In the genomic region with DNA sequence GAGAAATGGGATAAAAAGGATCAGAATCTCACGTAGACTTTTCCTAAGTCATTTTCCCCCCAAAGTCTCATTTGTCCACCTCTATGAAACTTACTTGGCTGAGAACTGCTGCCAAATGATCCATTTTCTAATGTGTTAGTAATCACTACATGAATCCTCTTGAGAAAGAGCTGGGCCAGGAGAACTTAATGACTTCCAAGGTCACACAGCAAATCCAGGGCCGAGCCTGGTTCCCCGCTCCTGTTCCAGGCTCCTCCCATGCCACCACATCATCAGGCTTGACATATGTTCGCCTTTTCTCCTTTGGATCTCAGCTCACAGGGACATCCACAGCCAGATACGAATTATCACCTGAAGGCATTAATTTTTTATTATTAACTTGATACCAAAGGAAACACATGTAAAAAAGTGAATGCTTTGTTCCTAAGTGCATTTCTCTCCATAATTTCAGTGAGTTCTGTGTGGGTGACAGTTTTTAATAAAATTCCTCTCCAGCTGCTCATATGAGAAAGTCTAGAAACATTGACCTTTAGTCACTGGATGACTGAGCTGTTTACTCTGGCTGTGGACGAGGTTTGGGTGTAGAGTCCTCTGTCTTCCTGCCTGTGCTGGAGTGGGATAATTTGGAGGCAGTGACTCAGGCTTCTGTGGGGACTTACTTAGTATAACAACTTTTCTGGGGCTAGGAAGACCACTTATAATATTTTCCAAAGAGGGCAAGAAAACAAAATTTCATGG, we compare ENCODE assay signal across 1 cellular context.
A peak's percentile ranks its signal among the peaks of the same experiment; 100 is the strongest.
TF ChIP-seq lines count a peak whose summit lies in the region.

No MANE protein-coding gene starts in this region.

TF ChIP-seq in HepG2, 621 proteins besides CTCF, POLR2A, EP300 and RAD21 (continued from another document and continues in another):
- TF ChIP-seq, protein P1, sequence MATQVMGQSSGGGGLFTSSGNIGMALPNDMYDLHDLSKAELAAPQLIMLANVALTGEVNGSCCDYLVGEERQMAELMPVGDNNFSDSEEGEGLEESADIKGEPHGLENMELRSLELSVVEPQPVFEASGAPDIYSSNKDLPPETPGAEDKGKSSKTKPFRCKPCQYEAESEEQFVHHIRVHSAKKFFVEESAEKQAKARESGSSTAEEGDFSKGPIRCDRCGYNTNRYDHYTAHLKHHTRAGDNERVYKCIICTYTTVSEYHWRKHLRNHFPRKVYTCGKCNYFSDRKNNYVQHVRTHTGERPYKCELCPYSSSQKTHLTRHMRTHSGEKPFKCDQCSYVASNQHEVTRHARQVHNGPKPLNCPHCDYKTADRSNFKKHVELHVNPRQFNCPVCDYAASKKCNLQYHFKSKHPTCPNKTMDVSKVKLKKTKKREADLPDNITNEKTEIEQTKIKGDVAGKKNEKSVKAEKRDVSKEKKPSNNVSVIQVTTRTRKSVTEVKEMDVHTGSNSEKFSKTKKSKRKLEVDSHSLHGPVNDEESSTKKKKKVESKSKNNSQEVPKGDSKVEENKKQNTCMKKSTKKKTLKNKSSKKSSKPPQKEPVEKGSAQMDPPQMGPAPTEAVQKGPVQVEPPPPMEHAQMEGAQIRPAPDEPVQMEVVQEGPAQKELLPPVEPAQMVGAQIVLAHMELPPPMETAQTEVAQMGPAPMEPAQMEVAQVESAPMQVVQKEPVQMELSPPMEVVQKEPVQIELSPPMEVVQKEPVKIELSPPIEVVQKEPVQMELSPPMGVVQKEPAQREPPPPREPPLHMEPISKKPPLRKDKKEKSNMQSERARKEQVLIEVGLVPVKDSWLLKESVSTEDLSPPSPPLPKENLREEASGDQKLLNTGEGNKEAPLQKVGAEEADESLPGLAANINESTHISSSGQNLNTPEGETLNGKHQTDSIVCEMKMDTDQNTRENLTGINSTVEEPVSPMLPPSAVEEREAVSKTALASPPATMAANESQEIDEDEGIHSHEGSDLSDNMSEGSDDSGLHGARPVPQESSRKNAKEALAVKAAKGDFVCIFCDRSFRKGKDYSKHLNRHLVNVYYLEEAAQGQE (IDR thresholded peaks at IDR 0.05; ENCODE audit: borderline replicate concordance in 1 of 2, low read depth in 1 of 2, low read length in 2 of 2) = no peak
- TF ChIP-seq SMARCC2 (IDR thresholded peaks at IDR 0.05) (no peak), NR2F6 (IDR thresholded peaks at IDR 0.05) (0 out of 2 replicates have a peak, but pooled peaks have one; percentile 56), NR2F6 (CRISPR knock-in tag; IDR thresholded peaks at IDR 0.05) (0 out of 2 replicates have a peak, but pooled peaks have one; percentile 15), MIXL1 (CRISPR knock-in tag; IDR thresholded peaks at IDR 0.05) (peak; percentile 62), ZNF263 (CRISPR knock-in tag; IDR thresholded peaks at IDR 0.05) (peak; percentile 65), ELF3 (CRISPR knock-in tag; IDR thresholded peaks at IDR 0.05) (peak; percentile 13; the same call in 1 of the 2 replicates), ZNF441 (CRISPR knock-in tag; IDR thresholded peaks at IDR 0.05; ENCODE audit: borderline replicate concordance) (peak; percentile 54; the same call in 1 of the 2 replicates), MXD4 (CRISPR knock-in tag; IDR thresholded peaks at IDR 0.05) (no peak), HDAC2 (CRISPR knock-in tag; IDR thresholded peaks at IDR 0.05) (peak; percentile 28; the same call in 1 of the 2 replicates), SOX13 (IDR thresholded peaks at IDR 0.05) (no peak), SOX13 (CRISPR knock-in tag; conservative IDR thresholded peaks at IDR 0.05 in 1 of 2, IDR thresholded peaks at IDR 0.05 in 1 of 2) (0 out of 4 replicates have a peak, but pooled peaks of 1 of the 2 experiments have one; percentile 8), SKI (IDR thresholded peaks at IDR 0.05; ENCODE audit: partially characterized antibody) (peak; percentile 77), HNF4G (IDR thresholded peaks at IDR 0.05; ENCODE audit: borderline replicate concordance, low read depth, low read length) (peak; percentile 87), HNF4G (CRISPR knock-in tag; IDR thresholded peaks at IDR 0.05; ENCODE audit: borderline replicate concordance, low read depth) (peak; percentile 67; the same call in 1 of the 2 replicates), NCOR1 (IDR thresholded peaks at IDR 0.05; ENCODE audit: borderline replicate concordance, low read length) (peak; percentile 42; the same call in 1 of the 2 replicates), ZNF670 (CRISPR knock-in tag; IDR thresholded peaks at IDR 0.05; ENCODE audit: borderline replicate concordance) (peak; percentile 75; the same call in 1 of the 2 replicates), SOX6 (IDR thresholded peaks at IDR 0.05) (no peak), SOX6 (CRISPR knock-in tag; IDR thresholded peaks at IDR 0.05) (0 out of 2 replicates have a peak, but pooled peaks have one; percentile 11), FOSL2 (CRISPR knock-in tag; IDR thresholded peaks at IDR 0.05) (peak; percentile 80), FOXP1 (IDR thresholded peaks at IDR 0.05) (no peak), FOXP1 (CRISPR knock-in tag; IDR thresholded peaks at IDR 0.05) (peak; percentile 41; the same call in 1 of the 2 replicates), NFE2L2 (IDR thresholded peaks at IDR 0.05; ENCODE audit: low read length) (peak; percentile 68), HMGA1 (CRISPR knock-in tag; conservative IDR thresholded peaks at IDR 0.05) (no peak), FOXA3 (CRISPR knock-in tag; IDR thresholded peaks at IDR 0.05) (peak; percentile 85), HNF4A (CRISPR knock-in tag; IDR thresholded peaks at IDR 0.05) (peak; percentile 89), ZNF761 (CRISPR knock-in tag; conservative IDR thresholded peaks at IDR 0.05) (no peak), NR2F1 (CRISPR knock-in tag; IDR thresholded peaks at IDR 0.05) (peak in 1 of 2 experiments; percentile 51; a peak in 1 of 4 replicates)
- TF ChIP-seq, protein P2, sequence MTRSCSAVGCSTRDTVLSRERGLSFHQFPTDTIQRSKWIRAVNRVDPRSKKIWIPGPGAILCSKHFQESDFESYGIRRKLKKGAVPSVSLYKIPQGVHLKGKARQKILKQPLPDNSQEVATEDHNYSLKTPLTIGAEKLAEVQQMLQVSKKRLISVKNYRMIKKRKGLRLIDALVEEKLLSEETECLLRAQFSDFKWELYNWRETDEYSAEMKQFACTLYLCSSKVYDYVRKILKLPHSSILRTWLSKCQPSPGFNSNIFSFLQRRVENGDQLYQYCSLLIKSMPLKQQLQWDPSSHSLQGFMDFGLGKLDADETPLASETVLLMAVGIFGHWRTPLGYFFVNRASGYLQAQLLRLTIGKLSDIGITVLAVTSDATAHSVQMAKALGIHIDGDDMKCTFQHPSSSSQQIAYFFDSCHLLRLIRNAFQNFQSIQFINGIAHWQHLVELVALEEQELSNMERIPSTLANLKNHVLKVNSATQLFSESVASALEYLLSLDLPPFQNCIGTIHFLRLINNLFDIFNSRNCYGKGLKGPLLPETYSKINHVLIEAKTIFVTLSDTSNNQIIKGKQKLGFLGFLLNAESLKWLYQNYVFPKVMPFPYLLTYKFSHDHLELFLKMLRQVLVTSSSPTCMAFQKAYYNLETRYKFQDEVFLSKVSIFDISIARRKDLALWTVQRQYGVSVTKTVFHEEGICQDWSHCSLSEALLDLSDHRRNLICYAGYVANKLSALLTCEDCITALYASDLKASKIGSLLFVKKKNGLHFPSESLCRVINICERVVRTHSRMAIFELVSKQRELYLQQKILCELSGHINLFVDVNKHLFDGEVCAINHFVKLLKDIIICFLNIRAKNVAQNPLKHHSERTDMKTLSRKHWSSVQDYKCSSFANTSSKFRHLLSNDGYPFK (CRISPR knock-in tag; IDR thresholded peaks at IDR 0.05; ENCODE audit: borderline replicate concordance) = no peak
- TF ChIP-seq, protein P3, sequence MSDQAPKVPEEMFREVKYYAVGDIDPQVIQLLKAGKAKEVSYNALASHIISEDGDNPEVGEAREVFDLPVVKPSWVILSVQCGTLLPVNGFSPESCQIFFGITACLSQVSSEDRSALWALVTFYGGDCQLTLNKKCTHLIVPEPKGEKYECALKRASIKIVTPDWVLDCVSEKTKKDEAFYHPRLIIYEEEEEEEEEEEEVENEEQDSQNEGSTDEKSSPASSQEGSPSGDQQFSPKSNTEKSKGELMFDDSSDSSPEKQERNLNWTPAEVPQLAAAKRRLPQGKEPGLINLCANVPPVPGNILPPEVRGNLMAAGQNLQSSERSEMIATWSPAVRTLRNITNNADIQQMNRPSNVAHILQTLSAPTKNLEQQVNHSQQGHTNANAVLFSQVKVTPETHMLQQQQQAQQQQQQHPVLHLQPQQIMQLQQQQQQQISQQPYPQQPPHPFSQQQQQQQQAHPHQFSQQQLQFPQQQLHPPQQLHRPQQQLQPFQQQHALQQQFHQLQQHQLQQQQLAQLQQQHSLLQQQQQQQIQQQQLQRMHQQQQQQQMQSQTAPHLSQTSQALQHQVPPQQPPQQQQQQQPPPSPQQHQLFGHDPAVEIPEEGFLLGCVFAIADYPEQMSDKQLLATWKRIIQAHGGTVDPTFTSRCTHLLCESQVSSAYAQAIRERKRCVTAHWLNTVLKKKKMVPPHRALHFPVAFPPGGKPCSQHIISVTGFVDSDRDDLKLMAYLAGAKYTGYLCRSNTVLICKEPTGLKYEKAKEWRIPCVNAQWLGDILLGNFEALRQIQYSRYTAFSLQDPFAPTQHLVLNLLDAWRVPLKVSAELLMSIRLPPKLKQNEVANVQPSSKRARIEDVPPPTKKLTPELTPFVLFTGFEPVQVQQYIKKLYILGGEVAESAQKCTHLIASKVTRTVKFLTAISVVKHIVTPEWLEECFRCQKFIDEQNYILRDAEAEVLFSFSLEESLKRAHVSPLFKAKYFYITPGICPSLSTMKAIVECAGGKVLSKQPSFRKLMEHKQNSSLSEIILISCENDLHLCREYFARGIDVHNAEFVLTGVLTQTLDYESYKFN (CRISPR knock-in tag; conservative IDR thresholded peaks at IDR 0.05) = peak; percentile 72
- TF ChIP-seq, protein P4, sequence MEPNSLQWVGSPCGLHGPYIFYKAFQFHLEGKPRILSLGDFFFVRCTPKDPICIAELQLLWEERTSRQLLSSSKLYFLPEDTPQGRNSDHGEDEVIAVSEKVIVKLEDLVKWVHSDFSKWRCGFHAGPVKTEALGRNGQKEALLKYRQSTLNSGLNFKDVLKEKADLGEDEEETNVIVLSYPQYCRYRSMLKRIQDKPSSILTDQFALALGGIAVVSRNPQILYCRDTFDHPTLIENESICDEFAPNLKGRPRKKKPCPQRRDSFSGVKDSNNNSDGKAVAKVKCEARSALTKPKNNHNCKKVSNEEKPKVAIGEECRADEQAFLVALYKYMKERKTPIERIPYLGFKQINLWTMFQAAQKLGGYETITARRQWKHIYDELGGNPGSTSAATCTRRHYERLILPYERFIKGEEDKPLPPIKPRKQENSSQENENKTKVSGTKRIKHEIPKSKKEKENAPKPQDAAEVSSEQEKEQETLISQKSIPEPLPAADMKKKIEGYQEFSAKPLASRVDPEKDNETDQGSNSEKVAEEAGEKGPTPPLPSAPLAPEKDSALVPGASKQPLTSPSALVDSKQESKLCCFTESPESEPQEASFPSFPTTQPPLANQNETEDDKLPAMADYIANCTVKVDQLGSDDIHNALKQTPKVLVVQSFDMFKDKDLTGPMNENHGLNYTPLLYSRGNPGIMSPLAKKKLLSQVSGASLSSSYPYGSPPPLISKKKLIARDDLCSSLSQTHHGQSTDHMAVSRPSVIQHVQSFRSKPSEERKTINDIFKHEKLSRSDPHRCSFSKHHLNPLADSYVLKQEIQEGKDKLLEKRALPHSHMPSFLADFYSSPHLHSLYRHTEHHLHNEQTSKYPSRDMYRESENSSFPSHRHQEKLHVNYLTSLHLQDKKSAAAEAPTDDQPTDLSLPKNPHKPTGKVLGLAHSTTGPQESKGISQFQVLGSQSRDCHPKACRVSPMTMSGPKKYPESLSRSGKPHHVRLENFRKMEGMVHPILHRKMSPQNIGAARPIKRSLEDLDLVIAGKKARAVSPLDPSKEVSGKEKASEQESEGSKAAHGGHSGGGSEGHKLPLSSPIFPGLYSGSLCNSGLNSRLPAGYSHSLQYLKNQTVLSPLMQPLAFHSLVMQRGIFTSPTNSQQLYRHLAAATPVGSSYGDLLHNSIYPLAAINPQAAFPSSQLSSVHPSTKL (CRISPR knock-in tag; IDR thresholded peaks at IDR 0.05) = peak; percentile 74
- TF ChIP-seq, protein P5, sequence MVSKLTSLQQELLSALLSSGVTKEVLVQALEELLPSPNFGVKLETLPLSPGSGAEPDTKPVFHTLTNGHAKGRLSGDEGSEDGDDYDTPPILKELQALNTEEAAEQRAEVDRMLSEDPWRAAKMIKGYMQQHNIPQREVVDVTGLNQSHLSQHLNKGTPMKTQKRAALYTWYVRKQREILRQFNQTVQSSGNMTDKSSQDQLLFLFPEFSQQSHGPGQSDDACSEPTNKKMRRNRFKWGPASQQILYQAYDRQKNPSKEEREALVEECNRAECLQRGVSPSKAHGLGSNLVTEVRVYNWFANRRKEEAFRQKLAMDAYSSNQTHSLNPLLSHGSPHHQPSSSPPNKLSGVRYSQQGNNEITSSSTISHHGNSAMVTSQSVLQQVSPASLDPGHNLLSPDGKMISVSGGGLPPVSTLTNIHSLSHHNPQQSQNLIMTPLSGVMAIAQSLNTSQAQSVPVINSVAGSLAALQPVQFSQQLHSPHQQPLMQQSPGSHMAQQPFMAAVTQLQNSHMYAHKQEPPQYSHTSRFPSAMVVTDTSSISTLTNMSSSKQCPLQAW (CRISPR knock-in tag; IDR thresholded peaks at IDR 0.05) = 0 out of 2 replicates have a peak, but pooled peaks have one; percentile 18
- TF ChIP-seq, protein P6, sequence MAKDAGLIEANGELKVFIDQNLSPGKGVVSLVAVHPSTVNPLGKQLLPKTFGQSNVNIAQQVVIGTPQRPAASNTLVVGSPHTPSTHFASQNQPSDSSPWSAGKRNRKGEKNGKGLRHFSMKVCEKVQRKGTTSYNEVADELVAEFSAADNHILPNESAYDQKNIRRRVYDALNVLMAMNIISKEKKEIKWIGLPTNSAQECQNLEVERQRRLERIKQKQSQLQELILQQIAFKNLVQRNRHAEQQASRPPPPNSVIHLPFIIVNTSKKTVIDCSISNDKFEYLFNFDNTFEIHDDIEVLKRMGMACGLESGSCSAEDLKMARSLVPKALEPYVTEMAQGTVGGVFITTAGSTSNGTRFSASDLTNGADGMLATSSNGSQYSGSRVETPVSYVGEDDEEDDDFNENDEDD (CRISPR knock-in tag; IDR thresholded peaks at IDR 0.05; ENCODE audit: borderline replicate concordance) = no peak
- TF ChIP-seq, protein P7, sequence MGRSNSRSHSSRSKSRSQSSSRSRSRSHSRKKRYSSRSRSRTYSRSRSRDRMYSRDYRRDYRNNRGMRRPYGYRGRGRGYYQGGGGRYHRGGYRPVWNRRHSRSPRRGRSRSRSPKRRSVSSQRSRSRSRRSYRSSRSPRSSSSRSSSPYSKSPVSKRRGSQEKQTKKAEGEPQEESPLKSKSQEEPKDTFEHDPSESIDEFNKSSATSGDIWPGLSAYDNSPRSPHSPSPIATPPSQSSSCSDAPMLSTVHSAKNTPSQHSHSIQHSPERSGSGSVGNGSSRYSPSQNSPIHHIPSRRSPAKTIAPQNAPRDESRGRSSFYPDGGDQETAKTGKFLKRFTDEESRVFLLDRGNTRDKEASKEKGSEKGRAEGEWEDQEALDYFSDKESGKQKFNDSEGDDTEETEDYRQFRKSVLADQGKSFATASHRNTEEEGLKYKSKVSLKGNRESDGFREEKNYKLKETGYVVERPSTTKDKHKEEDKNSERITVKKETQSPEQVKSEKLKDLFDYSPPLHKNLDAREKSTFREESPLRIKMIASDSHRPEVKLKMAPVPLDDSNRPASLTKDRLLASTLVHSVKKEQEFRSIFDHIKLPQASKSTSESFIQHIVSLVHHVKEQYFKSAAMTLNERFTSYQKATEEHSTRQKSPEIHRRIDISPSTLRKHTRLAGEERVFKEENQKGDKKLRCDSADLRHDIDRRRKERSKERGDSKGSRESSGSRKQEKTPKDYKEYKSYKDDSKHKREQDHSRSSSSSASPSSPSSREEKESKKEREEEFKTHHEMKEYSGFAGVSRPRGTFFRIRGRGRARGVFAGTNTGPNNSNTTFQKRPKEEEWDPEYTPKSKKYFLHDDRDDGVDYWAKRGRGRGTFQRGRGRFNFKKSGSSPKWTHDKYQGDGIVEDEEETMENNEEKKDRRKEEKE (IDR thresholded peaks at IDR 0.05) = no peak
